26 cellular contexts compared by ENCODE assay signal in the genomic region with DNA sequence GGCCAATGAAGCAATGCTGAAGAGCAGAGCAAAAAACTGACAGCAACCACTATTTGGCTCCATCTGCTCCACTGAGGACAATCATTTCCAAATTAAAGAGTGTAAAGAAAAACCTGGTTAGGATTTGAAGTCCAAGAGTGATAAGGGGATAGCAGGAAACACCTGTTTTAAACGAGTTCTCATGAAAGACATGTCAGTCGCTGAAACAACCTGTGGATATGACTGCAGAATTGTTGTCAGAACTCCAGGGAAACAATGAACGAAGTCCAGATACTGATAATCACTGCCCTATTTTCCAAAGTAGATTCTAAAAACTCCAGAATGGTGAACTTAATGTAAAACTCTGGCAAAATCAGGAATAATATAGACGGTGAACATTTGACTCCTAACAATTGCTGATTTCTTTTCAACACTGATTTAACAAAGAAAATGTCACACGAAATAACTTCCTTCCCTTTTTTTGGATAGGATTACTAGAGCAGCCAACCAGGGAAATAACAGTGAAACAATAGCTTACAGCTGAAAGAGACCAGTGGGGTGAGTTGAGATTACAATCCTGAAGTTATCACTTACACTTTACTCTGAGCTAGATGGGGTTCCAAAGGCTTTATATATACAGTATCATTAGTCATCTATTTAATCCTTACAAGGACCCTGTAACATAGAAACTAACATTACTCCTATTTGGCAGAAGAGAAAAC.
A peak's percentile ranks its signal among the peaks of the same experiment; 100 is the strongest.
DNase-seq lines count a peak whose midpoint lies in the region; ATAC-seq and TF ChIP-seq lines count a peak whose summit lies in the region.
"Had no signal": no experiment of that assay in that cellular context is flagged by ENCODE, and none has a peak within 500 bp of the region (broad histone marks: within the 10 kb centered on the region; RNA-seq: fewer than 3 reads in every experiment).

No MANE protein-coding gene starts in this region.

- H3K27ac ChIP-seq in CD4-positive, CD25-positive, alpha-beta regulatory T cell (ENCODE audit: insufficient read depth, low read length, poor library complexity, severe bottlenecking): no peak overlapping the region
- H3K27ac ChIP-seq: ascending aorta, parathyroid adenoma, right atrium auricular region, SK-N-MC, VCaP had no signal

- POLR2A ChIA-PET in activated CD4-positive, alpha-beta T cell treated with anti-CD3 and anti-CD28 coated beads for 36 hours (lab: Charles Lee): no interaction called here

- H3K27ac Mint-ChIP-seq in CD4-positive, CD25-positive, alpha-beta regulatory T cell: peak overlapping the region in 2 of 3 donors; percentile 28 to 34
- peak overlapping the region; percentile 29 for H3K27ac Mint-ChIP-seq in activated T-helper 17 cell treated with anti-CD3 and anti-CD28 coated beads, Interleukin-2, amount 50 U/mL, for 72 hours
- H3K27ac Mint-ChIP-seq in memory B cell: peak overlapping the region; percentile 64
- no peak overlapping the region for H3K27ac Mint-ChIP-seq in activated CD4-positive, alpha-beta T cell treated with anti-CD3 and anti-CD28 coated beads for 36 hours
- H3K27ac Mint-ChIP-seq: activated T-helper 1 cell treated with anti-CD3 and anti-CD28 coated beads, Interleukin-12 subunit alpha, Interleukin-12 subunit beta, Interleukin-2, Interleukin-4 antibody, amounts not matched to agents 30 ng/mL and 10 ng/mL and 1 ng/mL, durations not matched to agents 14 hours and 24 hours and 36 hours; CD4-positive, alpha-beta T cell had no signal

- H3K27me3 Mint-ChIP-seq in CD4-positive, CD25-positive, alpha-beta regulatory T cell: no peaks in the 10 kb centered on the region
- no peaks in the 10 kb centered on the region for H3K27me3 Mint-ChIP-seq in activated T-helper 17 cell treated with anti-CD3 and anti-CD28 coated beads, Interleukin-2, amount 50 U/mL, for 72 hours
- no peaks in the 10 kb centered on the region for H3K27me3 Mint-ChIP-seq in memory B cell
- no peaks in the 10 kb centered on the region for H3K27me3 Mint-ChIP-seq in activated CD4-positive, alpha-beta T cell treated with anti-CD3 and anti-CD28 coated beads for 36 hours
- H3K27me3 Mint-ChIP-seq: activated naive CD4-positive, alpha-beta T cell treated with anti-CD3 and anti-CD28 coated beads, Interleukin-2, amount 50 U/mL, for 24 hours; CD4-positive, alpha-beta T cell had no signal

- H3K36me3 ChIP-seq in CD4-positive, CD25-positive, alpha-beta regulatory T cell (ENCODE audit: control insufficient read depth, insufficient read depth, low read length): peaks cover 90% of the 10 kb centered on the region

- peaks cover 57% of the 10 kb centered on the region for H3K36me3 Mint-ChIP-seq in CD4-positive, CD25-positive, alpha-beta regulatory T cell
- H3K36me3 Mint-ChIP-seq in activated T-helper 17 cell treated with anti-CD3 and anti-CD28 coated beads, Interleukin-2, amount 50 U/mL, for 72 hours (ENCODE audit: low read depth): peaks cover 94% of the 10 kb centered on the region
- H3K36me3 Mint-ChIP-seq in memory B cell: peaks cover 51% of the 10 kb centered on the region
- peaks cover 76% of the 10 kb centered on the region for H3K36me3 Mint-ChIP-seq in activated CD4-positive, alpha-beta T cell treated with anti-CD3 and anti-CD28 coated beads for 36 hours (ENCODE audit: low read depth)

- TF ChIP-seq CTCF in GM20000 (IDR thresholded peaks at IDR 0.05; ENCODE audit: extremely low read depth, missing control alignments): no peak

- H3K27me3 ChIP-seq in CD4-positive, CD25-positive, alpha-beta regulatory T cell (ENCODE audit: control insufficient read depth, insufficient read depth, low read length): no peaks in the 10 kb centered on the region
- H3K27me3 ChIP-seq: ascending aorta, heart left ventricle, right atrium auricular region had no signal

- no peak overlapping the region for H3K4me3 Mint-ChIP-seq in CD4-positive, CD25-positive, alpha-beta regulatory T cell
- H3K4me3 Mint-ChIP-seq in activated T-helper 17 cell treated with anti-CD3 and anti-CD28 coated beads, Interleukin-2, amount 50 U/mL, for 72 hours: no peak overlapping the region
- peak overlapping the region; percentile 11 for H3K4me3 Mint-ChIP-seq in memory B cell
- no peak overlapping the region for H3K4me3 Mint-ChIP-seq in activated CD4-positive, alpha-beta T cell treated with anti-CD3 and anti-CD28 coated beads for 36 hours
- H3K4me3 Mint-ChIP-seq: activated naive CD4-positive, alpha-beta T cell treated with anti-CD3 and anti-CD28 coated beads, Interleukin-2, amount 50 U/mL, for 24 hours; activated T-helper 1 cell treated with anti-CD3 and anti-CD28 coated beads, Interleukin-12 subunit alpha, Interleukin-12 subunit beta, Interleukin-2, Interleukin-4 antibody, amounts not matched to agents 30 ng/mL and 10 ng/mL and 1 ng/mL, durations not matched to agents 14 hours and 24 hours and 36 hours; CD4-positive, alpha-beta T cell; H9 had no signal

- peaks cover 6 to 24% (median 9%) of the 10 kb centered on the region in 4 donors for H3K4me1 Mint-ChIP-seq in CD4-positive, CD25-positive, alpha-beta regulatory T cell
- peaks cover 5% of the 10 kb centered on the region for H3K4me1 Mint-ChIP-seq in activated T-helper 17 cell treated with anti-CD3 and anti-CD28 coated beads, Interleukin-2, amount 50 U/mL, for 72 hours
- peaks cover 33% of the 10 kb centered on the region for H3K4me1 Mint-ChIP-seq in memory B cell
- peaks cover 9% of the 10 kb centered on the region for H3K4me1 Mint-ChIP-seq in activated CD4-positive, alpha-beta T cell treated with anti-CD3 and anti-CD28 coated beads for 36 hours
- H3K4me1 Mint-ChIP-seq: activated naive CD4-positive, alpha-beta T cell treated with anti-CD3 and anti-CD28 coated beads, Interleukin-2, amount 50 U/mL, for 24 hours; H9 had no signal

- CTCF ChIA-PET in activated CD4-positive, alpha-beta T cell treated with anti-CD3 and anti-CD28 coated beads for 36 hours (lab: Charles Lee): interaction anchor here (0.5 kb wide), 1 partner anchor 219 kb away, joined by 3 read pairs; no protein-coding TSS in a partner anchor

- H3K4me3 ChIP-seq in CD4-positive, CD25-positive, alpha-beta regulatory T cell (ENCODE audit: low read depth, low read length): no peak overlapping the region
- H3K4me3 ChIP-seq: ascending aorta, heart left ventricle, right atrium auricular region, SK-N-MC had no signal

- intact Hi-C loops in activated CD4-positive, alpha-beta T cell treated with anti-CD3 and anti-CD28 coated beads for 36 hours (cut with DNase I, micrococcal nuclease): no loop called here

- H3K9me3 Mint-ChIP-seq in CD4-positive, CD25-positive, alpha-beta regulatory T cell: no peaks in the 10 kb centered on the region
- H3K9me3 Mint-ChIP-seq in activated T-helper 17 cell treated with anti-CD3 and anti-CD28 coated beads, Interleukin-2, amount 50 U/mL, for 72 hours: no peaks in the 10 kb centered on the region
- peaks cover 3% of the 10 kb centered on the region for H3K9me3 Mint-ChIP-seq in memory B cell
- no peaks in the 10 kb centered on the region for H3K9me3 Mint-ChIP-seq in activated CD4-positive, alpha-beta T cell treated with anti-CD3 and anti-CD28 coated beads for 36 hours (ENCODE audit: low read depth)
- H3K9me3 Mint-ChIP-seq: activated naive CD4-positive, alpha-beta T cell treated with anti-CD3 and anti-CD28 coated beads, Interleukin-2, amount 50 U/mL, for 24 hours; activated T-helper 1 cell treated with anti-CD3 and anti-CD28 coated beads, Interleukin-12 subunit alpha, Interleukin-12 subunit beta, Interleukin-2, Interleukin-4 antibody, amounts not matched to agents 30 ng/mL and 10 ng/mL and 1 ng/mL, durations not matched to agents 14 hours and 24 hours and 36 hours; CD4-positive, alpha-beta T cell; H9 had no signal

- no peak for ATAC-seq in CD4-positive, CD25-positive, alpha-beta regulatory T cell (ENCODE audit: low read depth in 2 of 2)
- no peak for ATAC-seq in activated T-helper 17 cell treated with anti-CD3 and anti-CD28 coated beads, Interleukin-2, amount 50 U/mL, for 72 hours (replicated peaks)
- peak; percentile 61 for ATAC-seq in memory B cell (ENCODE audit: low read depth)
- ATAC-seq in activated CD4-positive, alpha-beta T cell treated with anti-CD3 and anti-CD28 coated beads for 36 hours: no peak
- ATAC-seq in HG03520 (IDR thresholded peaks at IDR 0.05; ENCODE audit: unreplicated experiment): no peak
- ATAC-seq: stimulated activated naive CD8-positive, alpha-beta T cell treated with anti-CD3 and anti-CD28 coated beads, Interleukin-15, Interleukin-2, amounts not matched to agents 100 U/mL and 50 U/mL, for 24 hours had no signal

- no peaks in the 10 kb centered on the region for H3K9me3 ChIP-seq in CD4-positive, CD25-positive, alpha-beta regulatory T cell (ENCODE audit: control insufficient read depth in 2 of 2, low read length in 2 of 2)
- H3K9me3 ChIP-seq: ascending aorta, heart left ventricle, right atrium auricular region had no signal

- H3K4me1 ChIP-seq in CD4-positive, CD25-positive, alpha-beta regulatory T cell (ENCODE audit: control insufficient read depth, insufficient read depth, low read length, poor library complexity, severe bottlenecking): no peaks in the 10 kb centered on the region
- H3K4me1 ChIP-seq: ascending aorta had no signal

- DNase-seq in AML-193 (lab: John Stamatoyannopoulos, UW): peak; percentile 23
- no peak for DNase-seq in CD4-positive, CD25-positive, alpha-beta regulatory T cell
- DNase-seq in memory B cell (ENCODE audit: low spot score in 2 of 2): no peak
- DNase-seq in GM20000 (ENCODE audit: low spot score): no peak
- DNase-seq in KG1 (lab: John Stamatoyannopoulos, UW): no peak
- DNase-seq in activated CD4-positive, alpha-beta T cell treated with anti-CD3 and anti-CD28 coated beads for 36 hours: no peak
- DNase-seq: ACHN; CD4-positive, alpha-beta T cell; DMS 273 treated with DMSO at 0.1 percent for 48 hours; H9; heart left ventricle; MM.1S; NCI-H1930; NCI-H2227 treated with DMSO at 0.1 percent for 48 hours; stimulated activated CD4-positive, alpha-beta T cell treated with anti-CD3 and anti-CD28 coated beads, Interleukin-4, amount 100 ng/mL, for 4 hours; stimulated activated naive CD8-positive, alpha-beta T cell treated with anti-CD3 and anti-CD28 coated beads, Interleukin-15, Interleukin-2, amounts not matched to agents 100 U/mL and 50 U/mL, for 24 hours; T-helper 2 cell had no signal

Comparison
In these comparisons a context has a peak if more than half of its experiments do, and no peak if none do; other contexts are left out.
1. DNase-seq: peak in AML-193 (2 of 2); none in CD4-positive, CD25-positive, alpha-beta regulatory T cell (0 of 3), memory B cell (0 of 2), GM20000 (single experiment), KG1 (single experiment) and activated CD4-positive, alpha-beta T cell treated with anti-CD3 and anti-CD28 coated beads for 36 hours (single experiment).